Comparison of ENCODE assay signal across 8 cellular contexts in the genomic region with DNA sequence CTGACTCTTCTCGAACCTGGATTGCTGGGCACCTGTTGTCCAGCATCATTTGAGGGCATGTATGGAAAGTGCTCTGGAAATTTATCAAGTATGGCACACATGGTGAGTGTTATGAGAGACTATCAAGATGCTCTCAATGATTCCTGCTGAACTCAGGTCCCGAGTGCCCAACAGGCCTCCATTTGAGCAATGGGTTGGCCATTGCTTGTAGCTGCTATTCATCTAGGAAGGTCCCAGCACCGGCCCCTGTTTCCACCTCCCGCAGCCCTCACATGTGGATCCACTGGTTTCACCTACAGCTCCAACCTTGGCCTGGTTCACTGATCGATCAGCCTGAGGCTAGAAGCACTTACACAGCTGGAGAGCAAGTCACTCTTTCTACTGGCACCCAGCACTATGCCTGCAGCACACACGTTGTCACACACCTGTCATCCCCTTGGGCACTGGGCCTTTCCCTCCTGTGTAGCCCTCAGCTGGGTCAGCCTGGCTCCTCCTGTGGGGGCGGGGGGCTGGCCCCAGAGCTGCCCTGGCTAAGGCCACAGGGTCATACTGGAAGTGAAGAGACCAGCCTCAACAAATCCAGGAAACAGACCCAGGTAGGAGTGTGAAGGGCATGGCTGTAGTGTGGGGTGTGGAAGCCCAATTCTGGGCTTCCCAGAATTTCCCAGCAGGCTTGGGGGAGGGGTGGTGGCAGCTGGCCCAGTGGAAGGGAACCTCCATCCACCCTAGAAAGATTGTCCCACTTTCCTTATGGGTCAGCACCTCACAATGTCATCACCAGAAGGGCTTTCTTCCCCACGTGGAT. TPM values are rescaled to one million over a fixed set of nuclear protein-coding genes. Genes with fewer than 3 reads are reported as not detected.
DNase-seq lines count a peak whose midpoint lies in the region; ATAC-seq and TF ChIP-seq lines count a peak whose summit lies in the region.

No MANE protein-coding gene starts in this region.

- no peak overlapping the region for H3K27ac Mint-ChIP-seq in endothelial cell (ENCODE audit: unreplicated experiment)

- no peaks in the 10 kb centered on the region for H3K79me2 ChIP-seq in mesendoderm (ENCODE audit: control insufficient read depth, insufficient read depth, low read length)

- H3K79me1 ChIP-seq in mesendoderm (ENCODE audit: low read length): no peaks in the 10 kb centered on the region

- H3K36me3 Mint-ChIP-seq in endothelial cell (ENCODE audit: low read depth, unreplicated experiment): no peaks in the 10 kb centered on the region

- H2AK5ac ChIP-seq in mesendoderm (ENCODE audit: low read length): peak overlapping the region; percentile 80

- H3K4me1 Mint-ChIP-seq in endothelial cell (ENCODE audit: unreplicated experiment): peaks cover 25% of the 10 kb centered on the region

- no peak for TF ChIP-seq POLR2A in testis (IDR thresholded peaks at IDR 0.05)

- no peak overlapping the region for H2BK120ac ChIP-seq in mesendoderm (ENCODE audit: low read depth, low read length)

- H4K8ac ChIP-seq in mesendoderm (ENCODE audit: low read depth, low read length): no peak overlapping the region

- H3K18ac ChIP-seq in mesendoderm (ENCODE audit: low read length): no peak overlapping the region

- TF ChIP-seq CTCF in testis (IDR thresholded peaks at IDR 0.05) (no peak), endothelial cell (IDR thresholded peaks at IDR 0.05; ENCODE audit: unreplicated experiment) (no peak)

- no peak for ATAC-seq in HG03095 (IDR thresholded peaks at IDR 0.05; ENCODE audit: unreplicated experiment)
- ATAC-seq in GM21528 (IDR thresholded peaks at IDR 0.05; ENCODE audit: low FRiP score, unreplicated experiment): no peak

- H3K9me3 ChIP-seq in testis: no peaks in the 10 kb centered on the region

- H3K27ac ChIP-seq in caudate nucleus (ENCODE audit: low read depth, low read length) (peak overlapping the region; percentile 33), mesendoderm (ENCODE audit: low read depth, low read length) (no peak overlapping the region), testis (peak overlapping the region; percentile 76 to 80)

- H3K36me3 ChIP-seq in mesendoderm (ENCODE audit: control insufficient read depth, insufficient read depth, low read length): no peaks in the 10 kb centered on the region
- no peaks in the 10 kb centered on the region for H3K36me3 ChIP-seq in testis (ENCODE audit: low read depth, missing control alignments)

- no peak overlapping the region for H3K9ac ChIP-seq in mesendoderm (ENCODE audit: low read length)

- peak; percentile 64 for DNase-seq in NCI-H345 (lab: John Stamatoyannopoulos, UW)
- no peak for DNase-seq in caudate nucleus (lab: John Stamatoyannopoulos, UW)
- DNase-seq in mesendoderm: no peak
- DNase-seq in testis: no peak
- no peak for DNase-seq in endothelial cell (ENCODE audit: low spot score)
- DNase-seq in DMS79 (lab: John Stamatoyannopoulos, UW): no peak

- no peak overlapping the region for H4K5ac ChIP-seq in mesendoderm (ENCODE audit: low read length)

- no peak overlapping the region for H3K4me3 Mint-ChIP-seq in endothelial cell (ENCODE audit: unreplicated experiment)

- H3K27me3 ChIP-seq in mesendoderm (ENCODE audit: insufficient read depth, low read length, poor library complexity) (no peaks in the 10 kb centered on the region), testis (no peaks in the 10 kb centered on the region)

- H3K9me3 Mint-ChIP-seq in endothelial cell (ENCODE audit: unreplicated experiment): no peaks in the 10 kb centered on the region

- no peak overlapping the region for H3K23ac ChIP-seq in mesendoderm (ENCODE audit: low read length)

- peak overlapping the region; percentile 11 for H3K56ac ChIP-seq in mesendoderm (ENCODE audit: low read length)

- intact Hi-C loops in testis (cut with DNase I; ENCODE audit: low total_unique reads): no loop called here

- H3K4me3 ChIP-seq in mesendoderm (ENCODE audit: low read length) (no peak overlapping the region), testis (no peak overlapping the region)

- no peak overlapping the region for H2BK15ac ChIP-seq in mesendoderm (replicated peaks; ENCODE audit: low read depth)

- no peak overlapping the region for H3K4ac ChIP-seq in mesendoderm (ENCODE audit: low read depth, low read length)

- H3K4me1 ChIP-seq in mesendoderm (ENCODE audit: control insufficient read depth, low read depth, low read length) (peaks cover 3% of the 10 kb centered on the region), testis (peaks cover 32% of the 10 kb centered on the region)

- H3K27me3 Mint-ChIP-seq in endothelial cell (ENCODE audit: unreplicated experiment): peaks cover 4% of the 10 kb centered on the region

- H2BK5ac ChIP-seq in mesendoderm (ENCODE audit: low read length): no peak overlapping the region

- no peak overlapping the region for H3K4me2 ChIP-seq in mesendoderm (ENCODE audit: low read length)

- no CpG with 5 or more reads among the region's 8 CpGs for WGBS in mesendoderm (ENCODE audit: extremely low coverage, insufficient coverage, low lambda C conversion rate)
- 77 to 82% methylated on average over 6 to 8 of the region's 8 CpGs for WGBS in testis, 2 donors

RNA-seq across cellular contexts. Expression of gene SMAD3, which starts 41.7 kb away (rescaled TPM):
- polyA plus RNA-seq in mesendoderm (2013, experiment 1 of 2): 17.4 TPM
- 16.4 TPM for polyA plus RNA-seq in mesendoderm (2013, experiment 2 of 2)
- total RNA-seq in testis: 10 to 100 TPM; 18.7 to 31.6 TPM
- polyA plus RNA-seq in testis (ENCODE audit: insufficient read depth, low read depth, low replicate concordance): 11.4 TPM
- 8.2 TPM for total RNA-seq in endothelial cell (ENCODE audit: unreplicated experiment)
